In the genomic region with DNA sequence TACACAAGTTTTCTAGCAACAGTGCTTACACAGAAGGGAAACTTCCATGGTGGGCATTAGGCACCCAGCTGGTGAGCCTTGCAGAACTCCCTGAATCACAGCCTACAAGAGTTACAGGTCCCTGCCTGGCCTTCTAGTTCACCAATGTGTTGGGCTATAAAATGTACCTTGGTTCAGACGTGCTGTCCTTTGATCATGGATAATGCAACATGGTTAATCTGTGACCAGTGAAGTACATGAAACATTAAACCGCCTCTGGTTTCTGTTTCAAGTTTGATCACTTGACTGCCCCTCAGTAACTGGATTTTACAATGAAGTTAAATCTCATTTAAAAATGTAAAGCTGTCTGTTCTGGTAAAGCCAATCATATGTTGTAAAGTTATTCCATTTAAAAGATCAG, we compare ENCODE assay signal across 18 cellular contexts. TPM values are rescaled to one million over a fixed set of nuclear protein-coding genes. Genes with fewer than 3 reads are reported as not detected.
DNase-seq lines count a peak whose midpoint lies in the region; ATAC-seq, FAIRE-seq and TF ChIP-seq lines count a peak whose summit lies in the region.
"Had no signal": no experiment of that assay in that cellular context is flagged by ENCODE, and none has a peak within 500 bp of the region (broad histone marks: within the 10 kb centered on the region; RNA-seq: fewer than 3 reads in every experiment).

No MANE protein-coding gene starts in this region.

- no peaks in the 10 kb centered on the region for H3K9me3 ChIP-seq in pancreas
- H3K9me3 ChIP-seq: BLaER1 had no signal

- in situ Hi-C loops in brain microvascular endothelial cell (cut with HindIII; ENCODE audit: low pct_ligation_motif_present, low sequenced_read_pairs): loop anchor here (25.0 kb wide), 2 partner anchors 130 to 480 kb away; no protein-coding TSS in a partner anchor

- 53 to 59% methylated on average over 2 of the region's 2 CpGs for WGBS in pancreas, 2 donors

- no peaks in the 10 kb centered on the region for H3K36me3 ChIP-seq in pancreas
- no peaks in the 10 kb centered on the region for H3K36me3 ChIP-seq in brain microvascular endothelial cell (replicated peaks)
- H3K36me3 ChIP-seq: BLaER1 had no signal

- TF ChIP-seq CTCF in nephron (IDR thresholded peaks at IDR 0.05; ENCODE audit: unreplicated experiment in 3 of 3) (no peak), pancreas (IDR thresholded peaks at IDR 0.05) (no peak), brain microvascular endothelial cell (IDR thresholded peaks at IDR 0.05; ENCODE audit: low read depth, low read length, missing control alignments) (no peak)

- H3K27me3 Mint-ChIP-seq in nephron (ENCODE audit: low read depth): no peaks in the 10 kb centered on the region
- H3K27me3 Mint-ChIP-seq: activated B cell treated with CpG ODN at 0.5 μM for 24 hours had no signal

- H3K9me3 Mint-ChIP-seq in nephron: no peaks in the 10 kb centered on the region
- H3K9me3 Mint-ChIP-seq: activated B cell treated with CpG ODN at 0.5 μM for 24 hours; dendritic cell treated with granulocyte-macrophage colony-stimulating factor and Interleukin-4, amounts not matched to agents 40 ng/mL and 50 ng/mL, for 4 days; naive thymus-derived CD8-positive, alpha-beta T cell had no signal

- no peaks in the 10 kb centered on the region for H3K4me1 ChIP-seq in pancreas

- H3K4me1 Mint-ChIP-seq in nephron: peaks cover 19% of the 10 kb centered on the region
- H3K4me1 Mint-ChIP-seq: activated B cell treated with CpG ODN at 0.5 μM for 24 hours had no signal

- no peaks in the 10 kb centered on the region for H3K27me3 ChIP-seq in pancreas
- no peaks in the 10 kb centered on the region for H3K27me3 ChIP-seq in brain microvascular endothelial cell (replicated peaks)
- H3K27me3 ChIP-seq: BLaER1 had no signal

- intact Hi-C loops in pancreas (cut with DNase I): no loop called here

- DNase-seq in SK-N-DZ (ENCODE audit: low spot score): peak; percentile 60
- no peak for DNase-seq in pancreas
- DNase-seq in T-helper 9 cell: no peak
- DNase-seq in brain microvascular endothelial cell: no peak
- no peak for DNase-seq in activated T-cell treated with anti-CD3 and anti-CD28 coated beads for 4 hours
- DNase-seq: activated B cell treated with CpG ODN at 0.5 μM for 24 hours; DMS79 treated with DMSO at 0.1 percent for 48 hours; naive thymus-derived CD8-positive, alpha-beta T cell; NCI-H1694; NCI-H510A treated with DMSO at 0.1 percent for 48 hours; SW 1271 had no signal

- H3K27ac ChIP-seq in pancreas (no peak overlapping the region), brain microvascular endothelial cell (no peak overlapping the region)
- H3K27ac ChIP-seq: BLaER1 had no signal

- H3K27ac Mint-ChIP-seq in nephron: peak overlapping the region; percentile 45 to 95 (median 87)
- H3K27ac Mint-ChIP-seq: activated B cell treated with CpG ODN at 0.5 μM for 24 hours; dendritic cell treated with granulocyte-macrophage colony-stimulating factor and Interleukin-4, amounts not matched to agents 40 ng/mL and 50 ng/mL, for 4 days; naive thymus-derived CD8-positive, alpha-beta T cell had no signal

- no peak for FAIRE-seq in pancreas (lab: Jason Lieb, UNC)

- peaks cover 9% of the 10 kb centered on the region for H3K36me3 Mint-ChIP-seq in nephron (ENCODE audit: low read depth)
- H3K36me3 Mint-ChIP-seq: naive thymus-derived CD8-positive, alpha-beta T cell had no signal

- peak overlapping the region in 1 of 3 experiments; percentile 14 for H3K4me3 Mint-ChIP-seq in nephron
- H3K4me3 Mint-ChIP-seq: activated B cell treated with CpG ODN at 0.5 μM for 24 hours; dendritic cell treated with granulocyte-macrophage colony-stimulating factor and Interleukin-4, amounts not matched to agents 40 ng/mL and 50 ng/mL, for 4 days; naive thymus-derived CD8-positive, alpha-beta T cell had no signal

- no peak overlapping the region for H3K4me3 ChIP-seq in pancreas
- H3K4me3 ChIP-seq in brain microvascular endothelial cell (ENCODE audit: low read depth, low read length): no peak overlapping the region
- H3K4me3 ChIP-seq: BLaER1, lung had no signal

- ATAC-seq in GM19372 (IDR thresholded peaks at IDR 0.05; ENCODE audit: low read depth, unreplicated experiment): peak; percentile 75
- peak; percentile 53 for ATAC-seq in HG02798 (IDR thresholded peaks at IDR 0.05; ENCODE audit: poor library complexity, unreplicated experiment)
- ATAC-seq in pancreas: no peak
- ATAC-seq: naive thymus-derived CD8-positive, alpha-beta T cell; Panc1 had no signal

RNA-seq across cellular contexts. Expression of gene FMN1, which starts 51.8 kb away (rescaled TPM):
- 2.0 and 2.2 TPM in 2 replicates for polyA plus RNA-seq in SK-N-DZ (2014; cell fraction: cytosol; rRNA removed)
- 1.3 and 1.7 TPM in 2 replicates for polyA plus RNA-seq in SK-N-DZ (2014; cell fraction: nucleus; rRNA removed)
- 10 to 100 TPM in 1 of 6 donors, 1 to 10 TPM in 5; 2.6 to 10.2 (median 4.1) TPM for total RNA-seq in pancreas
- polyA plus RNA-seq in pancreas: 1 to 10 TPM; 1.9 to 2.3 TPM

Comparison
In these comparisons a context has a peak if more than half of its experiments do, and no peak if none do; other contexts are left out.
1. ATAC-seq: peak in GM19372 (single experiment) and HG02798 (single experiment); none in pancreas (0 of 4).